1 cellular context compared by ENCODE assay signal in the genomic region with DNA sequence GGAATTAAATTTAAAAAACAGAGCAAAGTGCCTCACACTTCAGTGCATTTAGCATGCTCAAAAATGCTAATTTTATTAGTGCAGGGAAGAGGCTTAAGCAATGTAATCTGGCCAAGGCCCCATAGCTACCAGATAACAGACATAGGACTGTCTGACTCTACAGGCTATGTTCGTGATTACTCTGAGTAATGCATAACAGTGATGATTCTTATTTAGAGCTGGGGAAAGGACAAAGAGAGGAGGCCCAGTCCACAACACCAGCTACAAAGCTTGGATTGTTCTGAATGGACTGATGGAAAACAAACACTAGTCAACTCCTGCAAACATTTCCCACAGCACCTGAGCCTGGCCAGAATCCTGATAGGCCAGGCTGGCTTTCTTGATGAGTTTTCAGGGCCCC.
TF ChIP-seq lines count a peak whose summit lies in the region.

No MANE protein-coding gene starts in this region.

TF ChIP-seq in SK-N-SH, 30 proteins besides CTCF, POLR2A, EP300 and RAD21:
- TF ChIP-seq FOSL2 (IDR thresholded peaks at IDR 0.05; ENCODE audit: borderline replicate concordance, low read depth): no peak
- TF ChIP-seq POLR2AphosphoS5 (IDR thresholded peaks at IDR 0.05; ENCODE audit: low read depth, low read length): no peak
- no peak for TF ChIP-seq YY1 (IDR thresholded peaks at IDR 0.05; ENCODE audit: low read depth)
- TF ChIP-seq GABPA (IDR thresholded peaks at IDR 0.05; ENCODE audit: low read depth): no peak
- TF ChIP-seq, protein P1, sequence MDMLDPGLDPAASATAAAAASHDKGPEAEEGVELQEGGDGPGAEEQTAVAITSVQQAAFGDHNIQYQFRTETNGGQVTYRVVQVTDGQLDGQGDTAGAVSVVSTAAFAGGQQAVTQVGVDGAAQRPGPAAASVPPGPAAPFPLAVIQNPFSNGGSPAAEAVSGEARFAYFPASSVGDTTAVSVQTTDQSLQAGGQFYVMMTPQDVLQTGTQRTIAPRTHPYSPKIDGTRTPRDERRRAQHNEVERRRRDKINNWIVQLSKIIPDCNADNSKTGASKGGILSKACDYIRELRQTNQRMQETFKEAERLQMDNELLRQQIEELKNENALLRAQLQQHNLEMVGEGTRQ (IDR thresholded peaks at IDR 0.05; ENCODE audit: borderline replicate concordance, low read depth, low read length): no peak
- no peak for TF ChIP-seq SMC3 (IDR thresholded peaks at IDR 0.05; ENCODE audit: low read depth, low read length)
- TF ChIP-seq, protein P2, sequence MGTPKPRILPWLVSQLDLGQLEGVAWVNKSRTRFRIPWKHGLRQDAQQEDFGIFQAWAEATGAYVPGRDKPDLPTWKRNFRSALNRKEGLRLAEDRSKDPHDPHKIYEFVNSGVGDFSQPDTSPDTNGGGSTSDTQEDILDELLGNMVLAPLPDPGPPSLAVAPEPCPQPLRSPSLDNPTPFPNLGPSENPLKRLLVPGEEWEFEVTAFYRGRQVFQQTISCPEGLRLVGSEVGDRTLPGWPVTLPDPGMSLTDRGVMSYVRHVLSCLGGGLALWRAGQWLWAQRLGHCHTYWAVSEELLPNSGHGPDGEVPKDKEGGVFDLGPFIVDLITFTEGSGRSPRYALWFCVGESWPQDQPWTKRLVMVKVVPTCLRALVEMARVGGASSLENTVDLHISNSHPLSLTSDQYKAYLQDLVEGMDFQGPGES (IDR thresholded peaks at IDR 0.05; ENCODE audit: low read depth, low read length): no peak
- no peak for TF ChIP-seq ELF1 (IDR thresholded peaks at IDR 0.05)
- TF ChIP-seq RXRA (IDR thresholded peaks at IDR 0.05; ENCODE audit: borderline replicate concordance, low read depth): no peak
- TF ChIP-seq RFX5 (IDR thresholded peaks at IDR 0.05; ENCODE audit: low read length): no peak
TF ChIP-seq in SK-N-SH: peak in this region for 0.
